Comparison of ENCODE assay signal across 18 cellular contexts in genomic region chr2:7667260-7667757, GRCh38.
"Had no signal": no experiment of that assay in that cellular context is flagged by ENCODE, and none has a peak within 500 bp of the region (broad histone marks: within the 10 kb centered on the region; RNA-seq: fewer than 3 reads in every experiment).

No MANE protein-coding gene starts in this region.

- H3K9me3 ChIP-seq: MG63, SJSA1 had no signal

- H3K27me3 ChIP-seq: MG63, SJSA1 had no signal

- H3K4me3 ChIP-seq: MG63, SJSA1, SK-N-MC had no signal

- DNase-seq: Karpas-422, KG1, MG63, NCI-H1092, NCI-H1105 treated with DMSO at 0.1 percent for 48 hours, NCI-H1417 treated with DMSO at 0.1 percent for 48 hours, NCI-H187, NCI-H2029, NCI-H2081 treated with DMSO at 0.1 percent for 48 hours, NCI-H774, Right ventricle myocardium superior, RPMI8226, SIG-M5 had no signal

- H3K4me1 ChIP-seq: SJSA1 had no signal

- H3K27ac ChIP-seq: HL-60, SJSA1, SK-N-MC had no signal

- H3K36me3 ChIP-seq: MG63, SJSA1 had no signal

- FAIRE-seq: HTR-8/SVneo, RCC 7860 had no signal
